Comparison of ENCODE assay signal across 2 cellular contexts in the genomic region with DNA sequence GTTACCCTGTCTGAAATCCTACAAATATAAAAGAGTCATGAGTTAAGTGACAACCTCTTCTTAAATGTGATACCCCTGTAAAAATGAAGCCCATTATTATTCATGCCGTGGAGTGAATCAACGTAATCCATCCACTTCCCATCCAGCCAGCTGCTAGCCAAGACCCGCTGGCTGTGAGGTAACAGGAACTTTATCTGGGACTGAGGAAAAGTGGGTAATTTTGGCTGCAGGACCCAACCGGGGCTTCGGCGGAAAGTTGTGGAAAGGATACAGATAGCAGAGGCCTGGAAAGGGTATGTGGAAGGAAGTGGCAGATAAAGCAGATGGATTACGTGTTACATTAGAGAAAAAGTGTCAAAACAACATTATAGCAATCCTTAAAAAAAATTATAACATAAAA.
TF ChIP-seq lines count a peak whose summit lies in the region.

No MANE protein-coding gene starts in this region.

TF ChIP-seq in liver, 16 proteins besides CTCF, POLR2A, EP300 and RAD21:
- TF ChIP-seq FOXA1 (IDR thresholded peaks at IDR 0.05), result no peak
- peak; percentile 70 for TF ChIP-seq NR2F2 (IDR thresholded peaks at IDR 0.05)
- TF ChIP-seq HNF4A (conservative IDR thresholded peaks at IDR 0.05), result no peak
- TF ChIP-seq, protein P1, sequence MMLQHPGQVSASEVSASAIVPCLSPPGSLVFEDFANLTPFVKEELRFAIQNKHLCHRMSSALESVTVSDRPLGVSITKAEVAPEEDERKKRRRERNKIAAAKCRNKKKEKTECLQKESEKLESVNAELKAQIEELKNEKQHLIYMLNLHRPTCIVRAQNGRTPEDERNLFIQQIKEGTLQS (IDR thresholded peaks at IDR 0.05), result no peak
- TF ChIP-seq, protein P2, sequence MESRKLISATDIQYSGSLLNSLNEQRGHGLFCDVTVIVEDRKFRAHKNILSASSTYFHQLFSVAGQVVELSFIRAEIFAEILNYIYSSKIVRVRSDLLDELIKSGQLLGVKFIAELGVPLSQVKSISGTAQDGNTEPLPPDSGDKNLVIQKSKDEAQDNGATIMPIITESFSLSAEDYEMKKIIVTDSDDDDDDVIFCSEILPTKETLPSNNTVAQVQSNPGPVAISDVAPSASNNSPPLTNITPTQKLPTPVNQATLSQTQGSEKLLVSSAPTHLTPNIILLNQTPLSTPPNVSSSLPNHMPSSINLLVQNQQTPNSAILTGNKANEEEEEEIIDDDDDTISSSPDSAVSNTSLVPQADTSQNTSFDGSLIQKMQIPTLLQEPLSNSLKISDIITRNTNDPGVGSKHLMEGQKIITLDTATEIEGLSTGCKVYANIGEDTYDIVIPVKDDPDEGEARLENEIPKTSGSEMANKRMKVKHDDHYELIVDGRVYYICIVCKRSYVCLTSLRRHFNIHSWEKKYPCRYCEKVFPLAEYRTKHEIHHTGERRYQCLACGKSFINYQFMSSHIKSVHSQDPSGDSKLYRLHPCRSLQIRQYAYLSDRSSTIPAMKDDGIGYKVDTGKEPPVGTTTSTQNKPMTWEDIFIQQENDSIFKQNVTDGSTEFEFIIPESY (IDR thresholded peaks at IDR 0.05), result no peak
- no peak for TF ChIP-seq TAF1 (conservative IDR thresholded peaks at IDR 0.05)

TF ChIP-seq in HepG2, 621 proteins besides CTCF, POLR2A, EP300 and RAD21:
- TF ChIP-seq ESRRA (CRISPR knock-in tag; IDR thresholded peaks at IDR 0.05; ENCODE audit: low read depth) (no peak), FOXA1 (IDR thresholded peaks at IDR 0.05) (no peak), FOXA1 (CRISPR knock-in tag; IDR thresholded peaks at IDR 0.05) (no peak), ZNF7 (CRISPR knock-in tag; IDR thresholded peaks at IDR 0.05) (no peak), NR3C1 (CRISPR knock-in tag; IDR thresholded peaks at IDR 0.05) (no peak), CBX2 (IDR thresholded peaks at IDR 0.05; ENCODE audit: low read depth, low read length) (no peak), CBX2 (CRISPR knock-in tag; IDR thresholded peaks at IDR 0.05; ENCODE audit: low read depth) (no peak), CBX5 (CRISPR knock-in tag; IDR thresholded peaks at IDR 0.05; ENCODE audit: borderline replicate concordance) (no peak), ZNF883 (CRISPR knock-in tag; IDR thresholded peaks at IDR 0.05; ENCODE audit: not compliant biosample characterization) (no peak), MAFG (CRISPR knock-in tag; IDR thresholded peaks at IDR 0.05) (no peak), ELF4 (CRISPR knock-in tag; IDR thresholded peaks at IDR 0.05; ENCODE audit: borderline replicate concordance) (no peak), ZNF143 (CRISPR knock-in tag; IDR thresholded peaks at IDR 0.05) (no peak), ZC3H13 (CRISPR knock-in tag; IDR thresholded peaks at IDR 0.05) (no peak), REL (CRISPR knock-in tag; conservative IDR thresholded peaks at IDR 0.05) (no peak), ZFP36 (IDR thresholded peaks at IDR 0.05; ENCODE audit: borderline replicate concordance, low read depth, low read length, partially characterized antibody) (no peak)
- TF ChIP-seq, protein P3, sequence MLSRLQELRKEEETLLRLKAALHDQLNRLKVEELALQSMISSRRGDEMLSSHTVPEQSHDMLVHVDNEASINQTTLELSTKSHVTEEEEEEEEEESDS (CRISPR knock-in tag; IDR thresholded peaks at IDR 0.05; ENCODE audit: borderline replicate concordance), result no peak
- TF ChIP-seq, protein P4, sequence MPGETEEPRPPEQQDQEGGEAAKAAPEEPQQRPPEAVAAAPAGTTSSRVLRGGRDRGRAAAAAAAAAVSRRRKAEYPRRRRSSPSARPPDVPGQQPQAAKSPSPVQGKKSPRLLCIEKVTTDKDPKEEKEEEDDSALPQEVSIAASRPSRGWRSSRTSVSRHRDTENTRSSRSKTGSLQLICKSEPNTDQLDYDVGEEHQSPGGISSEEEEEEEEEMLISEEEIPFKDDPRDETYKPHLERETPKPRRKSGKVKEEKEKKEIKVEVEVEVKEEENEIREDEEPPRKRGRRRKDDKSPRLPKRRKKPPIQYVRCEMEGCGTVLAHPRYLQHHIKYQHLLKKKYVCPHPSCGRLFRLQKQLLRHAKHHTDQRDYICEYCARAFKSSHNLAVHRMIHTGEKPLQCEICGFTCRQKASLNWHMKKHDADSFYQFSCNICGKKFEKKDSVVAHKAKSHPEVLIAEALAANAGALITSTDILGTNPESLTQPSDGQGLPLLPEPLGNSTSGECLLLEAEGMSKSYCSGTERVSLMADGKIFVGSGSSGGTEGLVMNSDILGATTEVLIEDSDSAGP (CRISPR knock-in tag; IDR thresholded peaks at IDR 0.05; ENCODE audit: borderline replicate concordance), result no peak
- TF ChIP-seq, protein P5, sequence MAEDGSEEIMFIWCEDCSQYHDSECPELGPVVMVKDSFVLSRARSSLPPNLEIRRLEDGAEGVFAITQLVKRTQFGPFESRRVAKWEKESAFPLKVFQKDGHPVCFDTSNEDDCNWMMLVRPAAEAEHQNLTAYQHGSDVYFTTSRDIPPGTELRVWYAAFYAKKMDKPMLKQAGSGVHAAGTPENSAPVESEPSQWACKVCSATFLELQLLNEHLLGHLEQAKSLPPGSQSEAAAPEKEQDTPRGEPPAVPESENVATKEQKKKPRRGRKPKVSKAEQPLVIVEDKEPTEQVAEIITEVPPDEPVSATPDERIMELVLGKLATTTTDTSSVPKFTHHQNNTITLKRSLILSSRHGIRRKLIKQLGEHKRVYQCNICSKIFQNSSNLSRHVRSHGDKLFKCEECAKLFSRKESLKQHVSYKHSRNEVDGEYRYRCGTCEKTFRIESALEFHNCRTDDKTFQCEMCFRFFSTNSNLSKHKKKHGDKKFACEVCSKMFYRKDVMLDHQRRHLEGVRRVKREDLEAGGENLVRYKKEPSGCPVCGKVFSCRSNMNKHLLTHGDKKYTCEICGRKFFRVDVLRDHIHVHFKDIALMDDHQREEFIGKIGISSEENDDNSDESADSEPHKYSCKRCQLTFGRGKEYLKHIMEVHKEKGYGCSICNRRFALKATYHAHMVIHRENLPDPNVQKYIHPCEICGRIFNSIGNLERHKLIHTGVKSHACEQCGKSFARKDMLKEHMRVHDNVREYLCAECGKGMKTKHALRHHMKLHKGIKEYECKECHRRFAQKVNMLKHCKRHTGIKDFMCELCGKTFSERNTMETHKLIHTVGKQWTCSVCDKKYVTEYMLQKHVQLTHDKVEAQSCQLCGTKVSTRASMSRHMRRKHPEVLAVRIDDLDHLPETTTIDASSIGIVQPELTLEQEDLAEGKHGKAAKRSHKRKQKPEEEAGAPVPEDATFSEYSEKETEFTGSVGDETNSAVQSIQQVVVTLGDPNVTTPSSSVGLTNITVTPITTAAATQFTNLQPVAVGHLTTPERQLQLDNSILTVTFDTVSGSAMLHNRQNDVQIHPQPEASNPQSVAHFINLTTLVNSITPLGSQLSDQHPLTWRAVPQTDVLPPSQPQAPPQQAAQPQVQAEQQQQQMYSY (CRISPR knock-in tag; IDR thresholded peaks at IDR 0.05), result no peak
- TF ChIP-seq, protein P6, sequence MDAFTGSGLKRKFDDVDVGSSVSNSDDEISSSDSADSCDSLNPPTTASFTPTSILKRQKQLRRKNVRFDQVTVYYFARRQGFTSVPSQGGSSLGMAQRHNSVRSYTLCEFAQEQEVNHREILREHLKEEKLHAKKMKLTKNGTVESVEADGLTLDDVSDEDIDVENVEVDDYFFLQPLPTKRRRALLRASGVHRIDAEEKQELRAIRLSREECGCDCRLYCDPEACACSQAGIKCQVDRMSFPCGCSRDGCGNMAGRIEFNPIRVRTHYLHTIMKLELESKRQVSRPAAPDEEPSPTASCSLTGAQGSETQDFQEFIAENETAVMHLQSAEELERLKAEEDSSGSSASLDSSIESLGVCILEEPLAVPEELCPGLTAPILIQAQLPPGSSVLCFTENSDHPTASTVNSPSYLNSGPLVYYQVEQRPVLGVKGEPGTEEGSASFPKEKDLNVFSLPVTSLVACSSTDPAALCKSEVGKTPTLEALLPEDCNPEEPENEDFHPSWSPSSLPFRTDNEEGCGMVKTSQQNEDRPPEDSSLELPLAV (CRISPR knock-in tag; conservative IDR thresholded peaks at IDR 0.05; ENCODE audit: low read depth), result no peak
- TF ChIP-seq, protein P7, sequence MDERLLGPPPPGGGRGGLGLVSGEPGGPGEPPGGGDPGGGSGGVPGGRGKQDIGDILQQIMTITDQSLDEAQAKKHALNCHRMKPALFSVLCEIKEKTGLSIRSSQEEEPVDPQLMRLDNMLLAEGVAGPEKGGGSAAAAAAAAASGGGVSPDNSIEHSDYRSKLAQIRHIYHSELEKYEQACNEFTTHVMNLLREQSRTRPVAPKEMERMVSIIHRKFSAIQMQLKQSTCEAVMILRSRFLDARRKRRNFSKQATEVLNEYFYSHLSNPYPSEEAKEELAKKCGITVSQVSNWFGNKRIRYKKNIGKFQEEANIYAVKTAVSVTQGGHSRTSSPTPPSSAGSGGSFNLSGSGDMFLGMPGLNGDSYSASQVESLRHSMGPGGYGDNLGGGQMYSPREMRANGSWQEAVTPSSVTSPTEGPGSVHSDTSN (CRISPR knock-in tag; IDR thresholded peaks at IDR 0.05), result no peak
